2 cellular contexts compared by ENCODE assay signal in the genomic region with DNA sequence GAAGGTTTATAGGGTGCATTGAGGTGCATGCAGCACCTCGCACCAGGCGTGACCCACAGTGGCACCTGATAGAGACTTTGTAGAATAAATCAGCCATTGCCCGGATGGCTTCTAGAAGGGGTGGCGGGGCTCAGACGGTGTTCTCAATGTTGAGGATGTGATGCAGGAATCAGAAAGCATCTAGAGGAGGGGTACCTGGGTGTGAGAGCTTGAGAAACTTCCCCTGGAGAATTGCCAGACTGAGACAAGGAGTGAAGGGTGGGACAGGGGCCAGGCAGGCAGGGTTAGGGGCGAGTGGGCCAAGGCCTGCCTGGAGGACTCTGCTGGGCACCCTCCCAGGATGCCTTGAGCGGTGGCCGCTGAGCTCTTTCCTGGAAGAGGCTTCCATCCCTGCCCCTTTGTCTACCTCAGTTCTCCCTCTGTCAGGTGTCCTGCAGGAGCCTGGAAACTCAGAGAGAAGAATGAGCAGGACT.
TF ChIP-seq lines count a peak whose summit lies in the region.

No MANE protein-coding gene starts in this region.

TF ChIP-seq in IMR-90, 13 proteins besides CTCF, POLR2A, EP300 and RAD21:
- no peak for TF ChIP-seq BHLHE40 (IDR thresholded peaks at IDR 0.05; ENCODE audit: low read depth, low read length)
- TF ChIP-seq SMC3 (IDR thresholded peaks at IDR 0.05; ENCODE audit: low read depth, low read length): no peak
- TF ChIP-seq RFX5 (IDR thresholded peaks at IDR 0.05; ENCODE audit: low read depth, low read length): no peak
- TF ChIP-seq MAFK (IDR thresholded peaks at IDR 0.05; ENCODE audit: low read depth, low read length): no peak
- no peak for TF ChIP-seq CEBPB (IDR thresholded peaks at IDR 0.05; ENCODE audit: low read depth, low read length)
- no peak for TF ChIP-seq FOS (IDR thresholded peaks at IDR 0.05; ENCODE audit: low read depth, low read length)
- no peak for TF ChIP-seq MXI1 (IDR thresholded peaks at IDR 0.05; ENCODE audit: borderline replicate concordance, low read depth, low read length)
- no peak for TF ChIP-seq RCOR1 (IDR thresholded peaks at IDR 0.05; ENCODE audit: insufficient replicate concordance, low read length)
- TF ChIP-seq MAZ (IDR thresholded peaks at IDR 0.05; ENCODE audit: borderline replicate concordance, low read depth, low read length): no peak
- TF ChIP-seq NFE2L2 (IDR thresholded peaks at IDR 0.05; ENCODE audit: low read depth, low read length): no peak
- TF ChIP-seq, protein P1, sequence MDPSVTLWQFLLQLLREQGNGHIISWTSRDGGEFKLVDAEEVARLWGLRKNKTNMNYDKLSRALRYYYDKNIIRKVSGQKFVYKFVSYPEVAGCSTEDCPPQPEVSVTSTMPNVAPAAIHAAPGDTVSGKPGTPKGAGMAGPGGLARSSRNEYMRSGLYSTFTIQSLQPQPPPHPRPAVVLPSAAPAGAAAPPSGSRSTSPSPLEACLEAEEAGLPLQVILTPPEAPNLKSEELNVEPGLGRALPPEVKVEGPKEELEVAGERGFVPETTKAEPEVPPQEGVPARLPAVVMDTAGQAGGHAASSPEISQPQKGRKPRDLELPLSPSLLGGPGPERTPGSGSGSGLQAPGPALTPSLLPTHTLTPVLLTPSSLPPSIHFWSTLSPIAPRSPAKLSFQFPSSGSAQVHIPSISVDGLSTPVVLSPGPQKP (IDR thresholded peaks at IDR 0.05; ENCODE audit: borderline replicate concordance, low read depth, low read length): no peak

TF ChIP-seq in H1, 55 proteins besides CTCF, POLR2A, EP300 and RAD21:
- no peak for TF ChIP-seq SP2 (IDR thresholded peaks at IDR 0.05; ENCODE audit: low read length)
- TF ChIP-seq JUND (IDR thresholded peaks at IDR 0.05; ENCODE audit: low read length): no peak
- no peak for TF ChIP-seq KDM1A (IDR thresholded peaks at IDR 0.05; ENCODE audit: borderline replicate concordance, low read length)
- no peak for TF ChIP-seq CBX8 (IDR thresholded peaks at IDR 0.05; ENCODE audit: borderline replicate concordance, low read depth, low read length)
- TF ChIP-seq SRF (IDR thresholded peaks at IDR 0.05; ENCODE audit: low read depth, low read length): no peak
- TF ChIP-seq, protein P2, sequence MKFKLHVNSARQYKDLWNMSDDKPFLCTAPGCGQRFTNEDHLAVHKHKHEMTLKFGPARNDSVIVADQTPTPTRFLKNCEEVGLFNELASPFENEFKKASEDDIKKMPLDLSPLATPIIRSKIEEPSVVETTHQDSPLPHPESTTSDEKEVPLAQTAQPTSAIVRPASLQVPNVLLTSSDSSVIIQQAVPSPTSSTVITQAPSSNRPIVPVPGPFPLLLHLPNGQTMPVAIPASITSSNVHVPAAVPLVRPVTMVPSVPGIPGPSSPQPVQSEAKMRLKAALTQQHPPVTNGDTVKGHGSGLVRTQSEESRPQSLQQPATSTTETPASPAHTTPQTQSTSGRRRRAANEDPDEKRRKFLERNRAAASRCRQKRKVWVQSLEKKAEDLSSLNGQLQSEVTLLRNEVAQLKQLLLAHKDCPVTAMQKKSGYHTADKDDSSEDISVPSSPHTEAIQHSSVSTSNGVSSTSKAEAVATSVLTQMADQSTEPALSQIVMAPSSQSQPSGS (IDR thresholded peaks at IDR 0.05; ENCODE audit: low read length): no peak
- no peak for TF ChIP-seq NRF1 (IDR thresholded peaks at IDR 0.05; ENCODE audit: low read depth, low read length)
